Comparison of ENCODE assay signal across 8 cellular contexts in the genomic region with DNA sequence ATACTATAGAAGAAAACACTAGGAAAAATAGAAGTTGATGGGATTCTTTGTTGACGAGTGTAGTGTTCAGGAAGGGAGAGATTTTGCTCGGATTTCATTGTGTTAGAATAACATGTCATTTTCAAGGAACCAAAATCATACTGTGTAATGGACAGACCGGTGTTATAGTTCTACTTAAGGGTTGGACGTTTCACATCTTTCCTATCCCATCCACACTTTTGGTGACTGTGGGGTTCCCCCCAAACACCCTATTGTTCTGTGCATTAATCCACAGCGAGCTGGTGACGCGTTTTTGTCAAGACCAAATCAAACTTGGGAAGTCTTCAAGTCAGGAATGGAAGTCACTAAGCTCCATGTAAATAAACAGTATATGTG. TPM values are rescaled to one million over a fixed set of nuclear protein-coding genes. Genes with fewer than 3 reads are reported as not detected.
A peak's percentile ranks its signal among the peaks of the same experiment; 100 is the strongest.
DNase-seq lines count a peak whose midpoint lies in the region; ATAC-seq, FAIRE-seq and TF ChIP-seq lines count a peak whose summit lies in the region.

No MANE protein-coding gene starts in this region.

- peaks cover 8% of the 10 kb centered on the region for H3K27me3 Mint-ChIP-seq in activated T-cell treated with anti-CD3 and anti-CD28 coated beads, Interleukin-2, amount 50 U/mL, for 24 hours

- peak overlapping the region; percentile 68 for H3K4me3 Mint-ChIP-seq in activated T-cell treated with anti-CD3 and anti-CD28 coated beads, Interleukin-2, amount 50 U/mL, for 24 hours

- POLR2A ChIA-PET in GM12878 (lab: Charles Lee) = no interaction called here
- POLR2A ChIA-PET in HepG2 (lab: Yijun Ruan, JAX) = interaction anchor here (1.2 to 3.3 kb wide), 3 partner anchors 15 to 43 kb away, joined by 6 to 22 read pairs (median 11); a partner anchor contains a TSS

- TF ChIP-seq RAD21 in GM12878 (IDR thresholded peaks at IDR 0.05; ENCODE audit: insufficient read depth, low read depth, low read length) (no peak), HepG2 (CRISPR knock-in tag; IDR thresholded peaks at IDR 0.05) (no peak)

- RAD21 ChIA-PET in GM12878 (lab: Charles Lee; ENCODE audit: unreplicated experiment) = interaction anchor here (1.2 to 1.8 kb wide), 2 partner anchors 15 to 42 kb away, joined by 3 to 4 read pairs; no protein-coding TSS in a partner anchor

- no peak for TF ChIP-seq POLR2A in GM12878 (IDR thresholded peaks at IDR 0.05; ENCODE audit: low read depth, low read length)
- no peak for TF ChIP-seq POLR2A in HepG2 (IDR thresholded peaks at IDR 0.05; ENCODE audit: insufficient read depth in 1 of 2, low read depth in 2 of 2, low read length in 2 of 2)

- H3K27ac ChIP-seq in GM12878 (ENCODE audit: control insufficient read depth, insufficient read depth) = no peak overlapping the region
- no peak overlapping the region for H3K27ac ChIP-seq in HepG2 (ENCODE audit: extremely low read length, insufficient read depth, low read length)
- no peak overlapping the region for H3K27ac ChIP-seq in thymus (ENCODE audit: low read depth)

- ATAC-seq in GM12878 = no peak
- ATAC-seq in HepG2 = no peak
- ATAC-seq in HG03565 (IDR thresholded peaks at IDR 0.05; ENCODE audit: unreplicated experiment) = no peak

- TF ChIP-seq EP300 in GM12878 (IDR thresholded peaks at IDR 0.05; ENCODE audit: borderline replicate concordance in 1 of 2, control insufficient read depth in 1 of 2, low read depth in 2 of 2, low read length in 2 of 2) (no peak), HepG2 (IDR thresholded peaks at IDR 0.05; ENCODE audit: low read depth in 2 of 2, low read length in 2 of 2) (no peak), HepG2 (CRISPR knock-in tag; IDR thresholded peaks at IDR 0.05; ENCODE audit: borderline replicate concordance) (no peak)

- H3K4me1 ChIP-seq in GM12878 (ENCODE audit: control insufficient read depth, insufficient read depth, low read length) (no peaks in the 10 kb centered on the region), HepG2 (ENCODE audit: insufficient read depth, low read length) (peaks cover 62% of the 10 kb centered on the region), thymus (ENCODE audit: control insufficient read depth, insufficient read depth, low read length) (peaks cover 30% of the 10 kb centered on the region)

- 67% methylated on average over 7 of the region's 7 CpGs for WGBS in GM12878 (ENCODE audit: insufficient coverage, insufficient replicate concordance, low lambda C conversion rate, missing lambda C conversion rate)
- WGBS in HepG2 (ENCODE audit: low lambda C conversion rate) = 62% methylated on average over 7 of the region's 7 CpGs
- WGBS in thymus = 57% methylated on average over 7 of the region's 7 CpGs

- H3K4me3 ChIP-seq in GM12878 (peak overlapping the region; percentile 69; the same call in 1 of the 2 replicates), HepG2 (replicated peaks in 1 of 3; ENCODE audit: insufficient read depth in 1 of 3, low read depth in 2 of 3, low read length in 3 of 3) (peak overlapping the region; percentile 38 to 63 (median 59)), thymus (ENCODE audit: low read length) (peak overlapping the region; percentile 44)

- intact Hi-C loops in GM12878 (cut with micrococcal nuclease; ENCODE audit: unreplicated experiment) (no loop called here), HepG2 (cut with micrococcal nuclease; ENCODE audit: unreplicated experiment) (loop anchor here (5.0 kb wide), 2 partner anchors 43 to 62 kb away; no protein-coding TSS in a partner anchor)

- H3K79me2 ChIP-seq in GM12878 (ENCODE audit: control insufficient read depth, insufficient read depth, low read length) (no peaks in the 10 kb centered on the region), HepG2 (ENCODE audit: insufficient read depth, low read length) (no peaks in the 10 kb centered on the region)

- H3K27me3 ChIP-seq in GM12878 (replicated peaks in 1 of 2; ENCODE audit: control insufficient read depth in 2 of 2, insufficient read depth in 2 of 2, low read length in 1 of 2) (peaks cover 0 to 3% of the 10 kb centered on the region in 2 experiments; a peak in 2 of 4 replicates), HepG2 (ENCODE audit: control insufficient read depth in 1 of 2, insufficient read depth in 2 of 2, low read length in 2 of 2) (no peaks in the 10 kb centered on the region), thymus (ENCODE audit: control insufficient read depth, insufficient read depth) (no peaks in the 10 kb centered on the region)

- no peaks in the 10 kb centered on the region; the same call in 2 of the 3 replicates for H3K9me3 ChIP-seq in GM12878 (replicated peaks; ENCODE audit: control insufficient read depth, insufficient read depth, low read length)
- no peaks in the 10 kb centered on the region for H3K9me3 ChIP-seq in HepG2 (ENCODE audit: low read length)
- H3K9me3 ChIP-seq in thymus (ENCODE audit: control insufficient read depth) = peaks cover 2% of the 10 kb centered on the region

- TF ChIP-seq CTCF in GM12878 (IDR thresholded peaks at IDR 0.05 in 2 of 3, conservative IDR thresholded peaks at IDR 0.05 in 1 of 3; ENCODE audit: control insufficient read depth in 2 of 3, extremely low read depth in 1 of 3, insufficient read depth in 1 of 3, low read depth in 3 of 3, low read length in 3 of 3) (no peak), HepG2 (CRISPR knock-in tag; IDR thresholded peaks at IDR 0.05) (no peak)

- FAIRE-seq in GM12878 (lab: Jason Lieb, UNC) (no peak), HepG2 (lab: Jason Lieb, UNC) (no peak)

- H3K36me3 Mint-ChIP-seq in activated T-cell treated with anti-CD3 and anti-CD28 coated beads, Interleukin-2, amount 50 U/mL, for 24 hours (ENCODE audit: low read depth) = no peaks in the 10 kb centered on the region

- no peak for DNase-seq in activated T-cell treated with anti-CD3 and anti-CD28 coated beads, Interleukin-2, amount 50 U/mL, for 24 hours
- DNase-seq in activated T-cell treated with anti-CD3 and anti-CD28 coated beads, Interleukin-2, amount 50 U/mL, for 1 hour = no peak
- no peak for DNase-seq in GM12878 (ENCODE audit: low read depth, low spot score)
- DNase-seq in HepG2 (ENCODE audit: low spot score) = no peak
- DNase-seq in NCI-H2196 (lab: John Stamatoyannopoulos, UW; ENCODE audit: unreplicated experiment) = no peak
- DNase-seq in DMS 273 (lab: John Stamatoyannopoulos, UW; ENCODE audit: unreplicated experiment) = no peak

- SMC1A ChIA-PET in GM12878 (lab: Charles Lee; ENCODE audit: uncharacterized antibody, unreplicated experiment) = interaction anchor here (0.5 to 2.0 kb wide), 4 partner anchors 15 to 143 kb away, joined by 3 to 7 read pairs (median 4); no protein-coding TSS in a partner anchor

- BruUV-seq in GM12878 (replicated peaks; lab: Mats Ljungman, UMichigan) = no TSS peak
- BruUV-seq in HepG2 (replicated peaks; lab: Mats Ljungman, UMichigan) = no TSS peak

- H2AFZ ChIP-seq in GM12878 (ENCODE audit: control insufficient read depth, low read depth, low read length) (peak overlapping the region; percentile 91), HepG2 (ENCODE audit: low read length) (peak overlapping the region; percentile 32)

- H3K27ac Mint-ChIP-seq in activated T-cell treated with anti-CD3 and anti-CD28 coated beads, Interleukin-2, amount 50 U/mL, for 24 hours = peak overlapping the region; percentile 89

- H3K9ac ChIP-seq in GM12878 (ENCODE audit: control insufficient read depth, insufficient read depth, low read length) = no peak overlapping the region; the same call in 1 of the 2 replicates
- H3K9ac ChIP-seq in HepG2 (ENCODE audit: insufficient read depth, low read depth, low read length) = peak overlapping the region; percentile 37; the same call in 1 of the 2 replicates

- H3K4me1 Mint-ChIP-seq in activated T-cell treated with anti-CD3 and anti-CD28 coated beads, Interleukin-2, amount 50 U/mL, for 24 hours (ENCODE audit: low read depth) = peaks cover 34% of the 10 kb centered on the region

- CTCF ChIA-PET in GM12878 (lab: Yijun Ruan, JAX) = no interaction called here
- CTCF ChIA-PET in HepG2 (lab: Yijun Ruan, JAX; ENCODE audit: low intra/inter-chr PET ratio, low total read pairs) = no interaction called here

- no peaks in the 10 kb centered on the region for H4K20me1 ChIP-seq in GM12878 (ENCODE audit: control insufficient read depth, insufficient read depth)
- no peaks in the 10 kb centered on the region for H4K20me1 ChIP-seq in HepG2 (ENCODE audit: insufficient read depth, low read length)

- H3K4me2 ChIP-seq in GM12878 (ENCODE audit: control insufficient read depth, insufficient read depth) (peak overlapping the region; percentile 93), HepG2 (ENCODE audit: low read depth, low read length) (peak overlapping the region; percentile 82)

- no peaks in the 10 kb centered on the region for H3K36me3 ChIP-seq in GM12878 (ENCODE audit: control insufficient read depth in 2 of 2, insufficient read depth in 2 of 2, low read length in 1 of 2)
- H3K36me3 ChIP-seq in HepG2 (replicated peaks in 1 of 2; ENCODE audit: control insufficient read depth in 1 of 2, insufficient read depth in 2 of 2, low read length in 2 of 2) = no peaks in the 10 kb centered on the region
- no peaks in the 10 kb centered on the region for H3K36me3 ChIP-seq in thymus (ENCODE audit: control insufficient read depth, insufficient read depth)

- in situ Hi-C loops in GM12878 (cut with MboI) (no loop called here), HepG2 (cut with HindIII; ENCODE audit: extremely low pct_ligation_motif_present, low pct_unique_long_range_greater_than_20kb) (no loop called here)

- peaks cover 3% of the 10 kb centered on the region for H3K9me3 Mint-ChIP-seq in activated T-cell treated with anti-CD3 and anti-CD28 coated beads, Interleukin-2, amount 50 U/mL, for 24 hours

RNA-seq across cellular contexts. Expression of a gene that starts 43.3 kb away (rescaled TPM):
- 133 and 137 TPM in 2 replicates for total RNA-seq in GM12878 (2013; cell fraction: nucleolus; rRNA removed)
- total RNA-seq in GM12878 (2014; rRNA removed) = 68.8 and 72.2 TPM in 2 replicates
- 60.2 and 63.7 TPM in 2 replicates for total RNA-seq in GM12878 (2014; rRNA removed; fragmentation: Illumina TruSeq; extraction: Trizol)
- total RNA-seq in GM12878 (2021) = 53.6 and 55.6 TPM in 2 replicates
- polyA plus RNA-seq in GM12878 (2011; ENCODE audit: low read depth) = 27.2 TPM
- 66.3 and 74.7 TPM in 2 replicates for polyA plus RNA-seq in GM12878 (2011; rRNA removed)
- polyA plus RNA-seq in GM12878 (2011; cell fraction: cytosol; rRNA removed) = 58.3 and 67.5 TPM in 2 replicates
- polyA plus RNA-seq in GM12878 (2011; cell fraction: nucleus; rRNA removed) = 82.3 and 106 TPM in 2 replicates
- 24.9 and 32.2 TPM in 2 replicates for polyA plus RNA-seq in GM12878 (2012)
- 47.5 and 52.6 TPM in 2 replicates for polyA plus RNA-seq in GM12878 (2014; fragmentation: Illumina TruSeq; extraction: Trizol)
- 10 to 100 TPM; 18.5 to 27.9 TPM for polyA plus RNA-seq in GM12878 (2014; fragmentation: Nextera tagmentation; extraction: Ambion mirVana)
- 51.4 and 56.9 TPM in 2 replicates for polyA plus RNA-seq in GM12878 (2014; rRNA removed)
- 10 to 100 TPM; 59.1 to 63.8 TPM for polyA plus RNA-seq in GM12878 (2016; fragmentation: Nextera tagmentation; extraction: Ambion mirVana)
- 81.9 and 93.1 TPM in 2 replicates for polyA minus RNA-seq in GM12878 (2011; rRNA and poly(A)+ RNA removed)
- 19.5 and 34.5 TPM in 2 replicates for polyA minus RNA-seq in GM12878 (2011; cell fraction: cytosol; rRNA and poly(A)+ RNA removed)
- 40.5 and 72.7 TPM in 2 replicates for polyA minus RNA-seq in GM12878 (2011; cell fraction: nucleus; rRNA and poly(A)+ RNA removed)
- total RNA-seq in HepG2 (2016; rRNA removed; fragmentation: Illumina TruSeq; extraction: Trizol) = 79.0 and 88.6 TPM in 2 replicates
- 14.2 and 14.7 TPM in 2 replicates for total RNA-seq in HepG2 (2016; cell fraction: cytosol; rRNA removed; fragmentation: Illumina TruSeq; extraction: Trizol; ENCODE audit: low read depth)
- total RNA-seq in HepG2 (2016; cell fraction: insoluble cytoplasmic fraction; rRNA removed; fragmentation: Illumina TruSeq; extraction: Trizol) = 82.1 and 84.2 TPM in 2 replicates
- 35.6 and 36.2 TPM in 2 replicates for total RNA-seq in HepG2 (2016; cell fraction: membrane; rRNA removed; fragmentation: Illumina TruSeq; extraction: Trizol)
- 86.3 and 102 TPM in 2 replicates for total RNA-seq in HepG2 (2016; cell fraction: nucleus; rRNA removed; fragmentation: Illumina TruSeq; extraction: Trizol)
- 108 and 112 TPM in 2 replicates for polyA plus RNA-seq in HepG2 (2011; rRNA removed)
- 79.8 and 88.4 TPM in 2 replicates for polyA plus RNA-seq in HepG2 (2011; cell fraction: cytosol; rRNA removed)
- 158 and 172 TPM in 2 replicates for polyA plus RNA-seq in HepG2 (2011; cell fraction: nucleus; rRNA removed)
- 57.6 and 68.7 TPM in 2 replicates for polyA plus RNA-seq in HepG2 (2012)
- polyA plus RNA-seq in HepG2 (2016; cell fraction: cytosol; fragmentation: Illumina TruSeq; extraction: Trizol; ENCODE audit: low read depth) = 6.2 and 6.6 TPM in 2 replicates
- 74.5 and 78.1 TPM in 2 replicates for polyA plus RNA-seq in HepG2 (2016; cell fraction: insoluble cytoplasmic fraction; fragmentation: Illumina TruSeq; extraction: Trizol; ENCODE audit: low read depth)
- 14.8 and 17.7 TPM in 2 replicates for polyA plus RNA-seq in HepG2 (2016; cell fraction: membrane; fragmentation: Illumina TruSeq; extraction: Trizol; ENCODE audit: low read depth)
- 88.3 and 97.6 TPM in 2 replicates for polyA plus RNA-seq in HepG2 (2016; cell fraction: nucleus; fragmentation: Illumina TruSeq; extraction: Trizol; ENCODE audit: insufficient read depth, low read depth)
- 155 and 156 TPM in 2 replicates for polyA minus RNA-seq in HepG2 (2011; rRNA and poly(A)+ RNA removed; ENCODE audit: low replicate concordance)
- 47.8 and 51.6 TPM in 2 replicates for polyA minus RNA-seq in HepG2 (2011; cell fraction: cytosol; rRNA and poly(A)+ RNA removed)
- 183 and 209 TPM in 2 replicates for polyA minus RNA-seq in HepG2 (2011; cell fraction: nucleus; rRNA and poly(A)+ RNA removed)
- 67.9 TPM for polyA plus RNA-seq in thymus
